17 cellular contexts compared by ENCODE assay signal in the genomic region with DNA sequence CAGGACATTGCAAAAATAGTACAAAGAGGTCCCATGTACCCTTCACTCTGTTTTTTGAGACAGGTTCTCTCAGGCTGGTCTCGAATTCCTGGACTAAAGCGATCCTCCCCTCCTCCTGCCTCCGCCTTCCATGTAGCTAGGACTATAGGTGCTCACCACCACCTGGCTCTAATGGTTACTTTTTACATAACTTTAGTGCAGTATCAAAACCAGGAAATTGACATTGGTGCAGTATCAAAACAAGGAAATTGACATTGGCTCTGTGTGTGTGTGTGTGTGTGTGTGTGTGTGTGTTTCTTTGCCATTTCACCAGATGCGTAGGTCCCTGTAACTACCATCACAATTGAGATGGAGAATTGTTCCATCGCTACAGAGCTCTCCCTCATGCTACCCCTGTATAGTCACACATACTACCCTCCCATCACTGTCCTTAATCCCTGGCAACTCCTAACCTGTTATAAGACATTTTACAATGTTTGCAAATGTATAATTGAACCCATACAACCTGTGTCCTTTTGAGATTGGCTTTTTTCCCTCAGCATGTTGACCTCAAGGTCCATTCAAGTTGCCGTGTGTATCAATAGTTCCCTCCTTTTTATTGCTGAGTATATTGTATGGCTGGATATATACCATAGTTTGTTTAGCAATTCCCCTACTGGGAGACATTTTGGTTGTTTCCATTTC.
"Had no signal": no experiment of that assay in that cellular context is flagged by ENCODE, and none has a peak within 500 bp of the region (broad histone marks: within the 10 kb centered on the region; RNA-seq: fewer than 3 reads in every experiment).

No MANE protein-coding gene starts in this region.

- H3K9me3 ChIP-seq: gastrocnemius medialis, heart left ventricle, lower lobe of right lung, sigmoid colon had no signal

- H3K36me3 Mint-ChIP-seq: mesothelial cell of epicardium had no signal

- ATAC-seq: gastrocnemius medialis, heart left ventricle, left cardiac atrium, lower lobe of right lung, WTC11 had no signal

- H2AFZ ChIP-seq: parathyroid adenoma had no signal

- H3K27me3 Mint-ChIP-seq: activated naive CD8-positive, alpha-beta T cell treated with anti-CD3 and anti-CD28 coated beads, Interleukin-2, amount 10 ng/mL, durations not matched to agents 7 days and 5 days; stimulated activated naive CD8-positive, alpha-beta T cell treated with anti-CD3 and anti-CD28 coated beads, Interleukin-15, Interleukin-2, amounts not matched to agents 100 ng/mL and 50 ng/mL, for 24 hours had no signal

- H3K27ac Mint-ChIP-seq: activated naive CD8-positive, alpha-beta T cell treated with anti-CD3 and anti-CD28 coated beads, Interleukin-2, amount 10 ng/mL, durations not matched to agents 7 days and 5 days; mesothelial cell of epicardium; stimulated activated naive CD8-positive, alpha-beta T cell treated with anti-CD3 and anti-CD28 coated beads, Interleukin-15, Interleukin-2, amounts not matched to agents 100 ng/mL and 50 ng/mL, for 24 hours; WTC11 had no signal

- H3K27me3 ChIP-seq: gastrocnemius medialis, heart left ventricle, sigmoid colon, spleen had no signal

- H3K36me3 ChIP-seq: gastrocnemius medialis, heart left ventricle, lower lobe of right lung, sigmoid colon, spleen had no signal

- H3K4me3 ChIP-seq: gastrocnemius medialis, heart left ventricle, lower lobe of right lung, sigmoid colon, spleen had no signal

- H3K4me3 Mint-ChIP-seq: activated naive CD8-positive, alpha-beta T cell treated with anti-CD3 and anti-CD28 coated beads, Interleukin-2, amount 10 ng/mL, durations not matched to agents 7 days and 5 days; mesothelial cell of epicardium; stimulated activated naive CD8-positive, alpha-beta T cell treated with anti-CD3 and anti-CD28 coated beads, Interleukin-15, Interleukin-2, amounts not matched to agents 100 ng/mL and 50 ng/mL, for 24 hours; WTC11 had no signal

- H3K4me1 Mint-ChIP-seq: mesothelial cell of epicardium had no signal

- H3K9me3 Mint-ChIP-seq: mesothelial cell of epicardium; stimulated activated naive CD8-positive, alpha-beta T cell treated with anti-CD3 and anti-CD28 coated beads, Interleukin-15, Interleukin-2, amounts not matched to agents 100 ng/mL and 50 ng/mL, for 24 hours had no signal

- H3K9ac ChIP-seq: parathyroid adenoma had no signal

- H3K4me1 ChIP-seq: gastrocnemius medialis, lower lobe of right lung, parathyroid adenoma had no signal

- DNase-seq: activated CD4-positive, alpha-beta T cell treated with anti-CD3 and anti-CD28 coated beads, Interleukin-2, amount 50 U/mL, for 1 hour; activated naive CD8-positive, alpha-beta T cell treated with anti-CD3 and anti-CD28 coated beads, Interleukin-2, amount 10 ng/mL, durations not matched to agents 7 days and 5 days; activated T-cell treated with anti-CD3 and anti-CD28 coated beads for 4 hours; anterior cingulate cortex; cerebellar nuclear complex; gastrocnemius medialis; heart left ventricle; left cardiac atrium; lower lobe of right lung; sigmoid colon; spleen; T-helper 2 cell had no signal

- H3K27ac ChIP-seq: epithelial cell of prostate, gastrocnemius medialis, heart left ventricle, lower lobe of right lung, parathyroid adenoma, sigmoid colon, spleen had no signal
